ENCODE assay signal across 1 cellular context in genomic region chr16:22814330-22815105, GRCh38.
TF ChIP-seq lines count a peak whose summit lies in the region.

No MANE protein-coding gene starts in this region.

TF ChIP-seq in HepG2, 621 proteins besides CTCF, POLR2A, EP300 and RAD21:
- TF ChIP-seq, protein P1, sequence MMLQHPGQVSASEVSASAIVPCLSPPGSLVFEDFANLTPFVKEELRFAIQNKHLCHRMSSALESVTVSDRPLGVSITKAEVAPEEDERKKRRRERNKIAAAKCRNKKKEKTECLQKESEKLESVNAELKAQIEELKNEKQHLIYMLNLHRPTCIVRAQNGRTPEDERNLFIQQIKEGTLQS (CRISPR knock-in tag; IDR thresholded peaks at IDR 0.05): no peak
- TF ChIP-seq, protein P2, sequence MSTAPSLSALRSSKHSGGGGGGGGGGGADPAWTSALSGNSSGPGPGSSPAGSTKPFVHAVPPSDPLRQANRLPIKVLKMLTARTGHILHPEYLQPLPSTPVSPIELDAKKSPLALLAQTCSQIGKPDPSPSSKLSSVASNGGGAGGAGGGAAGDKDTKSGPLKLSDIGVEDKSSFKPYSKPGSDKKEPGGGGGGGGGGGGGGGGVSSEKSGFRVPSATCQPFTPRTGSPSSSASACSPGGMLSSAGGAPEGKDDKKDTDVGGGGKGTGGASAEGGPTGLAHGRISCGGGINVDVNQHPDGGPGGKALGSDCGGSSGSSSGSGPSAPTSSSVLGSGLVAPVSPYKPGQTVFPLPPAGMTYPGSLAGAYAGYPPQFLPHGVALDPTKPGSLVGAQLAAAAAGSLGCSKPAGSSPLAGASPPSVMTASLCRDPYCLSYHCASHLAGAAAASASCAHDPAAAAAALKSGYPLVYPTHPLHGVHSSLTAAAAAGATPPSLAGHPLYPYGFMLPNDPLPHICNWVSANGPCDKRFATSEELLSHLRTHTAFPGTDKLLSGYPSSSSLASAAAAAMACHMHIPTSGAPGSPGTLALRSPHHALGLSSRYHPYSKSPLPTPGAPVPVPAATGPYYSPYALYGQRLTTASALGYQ (CRISPR knock-in tag; IDR thresholded peaks at IDR 0.05): no peak
- no peak for TF ChIP-seq ZNF550 (CRISPR knock-in tag; IDR thresholded peaks at IDR 0.05; ENCODE audit: borderline replicate concordance)
- TF ChIP-seq ZSCAN20 (CRISPR knock-in tag; IDR thresholded peaks at IDR 0.05; ENCODE audit: borderline replicate concordance): no peak
- TF ChIP-seq SP4 (CRISPR knock-in tag; IDR thresholded peaks at IDR 0.05): no peak
- TF ChIP-seq ZNF749 (CRISPR knock-in tag; IDR thresholded peaks at IDR 0.05; ENCODE audit: borderline replicate concordance): no peak
- TF ChIP-seq ZNF235 (CRISPR knock-in tag; IDR thresholded peaks at IDR 0.05; ENCODE audit: borderline replicate concordance): no peak
TF ChIP-seq in HepG2: peak in this region for 0.
